28 cellular contexts compared by ENCODE assay signal in genomic region chr1:27855085-27855484, GRCh38.
"Had no signal": no experiment of that assay in that cellular context is flagged by ENCODE, and none has a peak within 500 bp of the region (broad histone marks: within the 10 kb centered on the region; RNA-seq: fewer than 3 reads in every experiment).

No MANE protein-coding gene starts in this region.

- H3K9me3 Mint-ChIP-seq: naive thymus-derived CD8-positive, alpha-beta T cell; stimulated activated naive B cell treated with anti-CD40 and anti-IgM and Interleukin-4, amounts not matched to agents 10 μg/mL and 1 μg/mL and 100 μg/mL, for 72 hours had no signal

- H3K9me3 ChIP-seq: left ventricle myocardium inferior, neutrophil, ovary, right atrium auricular region, stomach, testis, thyroid gland, transverse colon, upper lobe of left lung, vagina had no signal

- H3K27me3 ChIP-seq: hepatocyte, neural progenitor cell, neutrophil, ovary, right atrium auricular region, stomach, testis, thyroid gland, transverse colon, upper lobe of left lung, vagina had no signal

- H3K4me3 ChIP-seq: hepatocyte, left ventricle myocardium inferior, lung, neural progenitor cell, ovary, right atrium auricular region, skin epidermis, stomach, testis, thyroid gland, transverse colon, upper lobe of left lung, vagina had no signal

- H3K4me3 Mint-ChIP-seq: naive thymus-derived CD8-positive, alpha-beta T cell; nephron; neural progenitor cell; stimulated activated naive B cell treated with anti-CD40 and anti-IgM and Interleukin-4, amounts not matched to agents 10 μg/mL and 1 μg/mL and 100 μg/mL, for 72 hours had no signal

- H3K4me1 Mint-ChIP-seq: nephron had no signal

- H3K27ac ChIP-seq: hepatocyte, left ventricle myocardium inferior, neural progenitor cell, neutrophil, ovary, right atrium auricular region, skin epidermis, stomach, testis, thyroid gland, transverse colon, upper lobe of left lung, vagina had no signal

- H3K27me3 Mint-ChIP-seq: naive thymus-derived CD8-positive, alpha-beta T cell; progenitor cell of endocrine pancreas; stimulated activated naive B cell treated with anti-CD40 and anti-IgM and Interleukin-4, amounts not matched to agents 10 μg/mL and 1 μg/mL and 100 μg/mL, for 72 hours had no signal

- H3K4me1 ChIP-seq: neural progenitor cell had no signal

- H3K27ac Mint-ChIP-seq: naive thymus-derived CD8-positive, alpha-beta T cell; nephron; neural progenitor cell; progenitor cell of endocrine pancreas; stimulated activated naive B cell treated with anti-CD40 and anti-IgM and Interleukin-4, amounts not matched to agents 10 μg/mL and 1 μg/mL and 100 μg/mL, for 72 hours had no signal

- ATAC-seq: naive thymus-derived CD8-positive, alpha-beta T cell; sciatic nerve; stimulated activated naive B cell treated with anti-CD40 and anti-IgM and Interleukin-4, amounts not matched to agents 10 μg/mL and 1 μg/mL and 100 μg/mL, for 72 hours; stimulated activated naive CD8-positive, alpha-beta T cell treated with anti-CD3 and anti-CD28 coated beads, Interleukin-15, Interleukin-2, amounts not matched to agents 100 U/mL and 50 U/mL, for 24 hours had no signal

- DNase-seq: islet precursor cell; left ventricle myocardium inferior; mesendoderm; midbrain; naive thymus-derived CD8-positive, alpha-beta T cell; occipital lobe; ovary; stimulated activated CD4-positive, alpha-beta T cell treated with anti-CD3 and anti-CD28 coated beads, Interleukin-12 subunit alpha, Interleukin-12 subunit beta, amount 100 ng/mL, for 4 hours; stimulated activated CD4-positive, alpha-beta T cell treated with anti-CD3 and anti-CD28 coated beads, Interleukin-15, amount 100 ng/mL, for 24 hours; stimulated activated CD4-positive, alpha-beta T cell treated with anti-CD3 and anti-CD28 coated beads, Interleukin-2, amount 100 ng/mL, for 24 hours; stimulated activated CD4-positive, alpha-beta T cell treated with anti-CD3 and anti-CD28 coated beads, Interleukin-4, amount 100 ng/mL, for 1 hour; stimulated activated naive B cell treated with anti-CD40 and anti-IgM and Interleukin-4, amounts not matched to agents 10 μg/mL and 1 μg/mL and 100 μg/mL, for 72 hours; stimulated activated naive CD8-positive, alpha-beta T cell treated with anti-CD3 and anti-CD28 coated beads, Interleukin-15, Interleukin-2, amounts not matched to agents 100 U/mL and 50 U/mL, for 24 hours; stomach; testis; thyroid gland; transverse colon; upper lobe of left lung had no signal
